1 cellular context compared by ENCODE assay signal in genomic region chr7:103689262-103689661, GRCh38.
TF ChIP-seq lines count a peak whose summit lies in the region.

No MANE protein-coding gene starts in this region.

TF ChIP-seq in K562, 482 proteins besides CTCF, POLR2A, EP300 and RAD21 (continued from another document):
- no peak for TF ChIP-seq KDM2B (CRISPR knock-in tag; IDR thresholded peaks at IDR 0.05)
- no peak for TF ChIP-seq CXXC5 (CRISPR knock-in tag; IDR thresholded peaks at IDR 0.05)
- no peak for TF ChIP-seq ZNF311 (CRISPR knock-in tag; IDR thresholded peaks at IDR 0.05)
- TF ChIP-seq MTA1 (IDR thresholded peaks at IDR 0.05; ENCODE audit: borderline replicate concordance) = no peak
- no peak for TF ChIP-seq ZKSCAN1 (IDR thresholded peaks at IDR 0.05; ENCODE audit: low read depth, low read length)
- no peak for TF ChIP-seq SIN3A (IDR thresholded peaks at IDR 0.05; ENCODE audit: borderline replicate concordance in 2 of 2, control insufficient read depth in 1 of 2, low read depth in 2 of 2, low read length in 2 of 2)
- no peak for TF ChIP-seq CHD7 (IDR thresholded peaks at IDR 0.05; ENCODE audit: low read depth, low read length)
- TF ChIP-seq PKNOX1 (IDR thresholded peaks at IDR 0.05) = peak; percentile 58; the same call in 1 of the 2 replicates
- TF ChIP-seq REST (CRISPR knock-in tag; IDR thresholded peaks at IDR 0.05; ENCODE audit: low read depth) = no peak
- no peak for TF ChIP-seq ADNP (tag; IDR thresholded peaks at IDR 0.05)
- no peak for TF ChIP-seq TFE3 (CRISPR knock-in tag; IDR thresholded peaks at IDR 0.05)
- TF ChIP-seq TFAM (CRISPR knock-in tag; conservative IDR thresholded peaks at IDR 0.05) = no peak
- TF ChIP-seq E2F1 (CRISPR knock-in tag; IDR thresholded peaks at IDR 0.05) = no peak
